Comparison of ENCODE assay signal across 8 cellular contexts in the genomic region with DNA sequence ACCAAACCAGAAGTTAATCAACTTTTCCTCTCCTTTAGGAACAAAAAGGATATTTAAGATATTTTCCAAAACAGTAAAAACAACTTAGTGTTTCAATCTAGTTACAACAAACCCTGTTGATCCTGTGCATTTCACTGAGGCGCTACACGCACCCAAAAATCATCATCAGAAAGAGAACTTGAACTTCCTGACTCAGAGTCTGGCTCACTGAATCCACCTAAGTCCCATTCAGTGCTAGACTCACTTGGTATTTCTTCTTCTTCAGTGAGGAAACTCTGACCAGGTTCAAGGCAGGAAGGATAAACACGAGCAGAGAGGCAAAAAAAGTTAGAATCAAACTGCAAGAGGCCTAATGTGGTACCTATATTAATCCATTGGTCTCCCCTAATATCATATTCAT. TPM values are rescaled to one million over a fixed set of nuclear protein-coding genes. Genes with fewer than 3 reads are reported as not detected.
DNase-seq lines count a peak whose midpoint lies in the region; ATAC-seq, FAIRE-seq and TF ChIP-seq lines count a peak whose summit lies in the region.

No MANE protein-coding gene starts in this region.

- FAIRE-seq in GM12878 (lab: Jason Lieb, UNC) = peak; percentile 13

- no peaks in the 10 kb centered on the region for H4K20me1 ChIP-seq in GM12878 (ENCODE audit: control insufficient read depth, insufficient read depth)

- peaks cover 49% of the 10 kb centered on the region for H3K36me3 Mint-ChIP-seq in nephron progenitor cell (ENCODE audit: low read depth)

- peak overlapping the region; percentile 96 for H3K4me3 Mint-ChIP-seq in nephron progenitor cell

- no peak for DNase-seq in GM06990 (ENCODE audit: extremely low read depth, insufficient read length)
- DNase-seq in NAMALWA (ENCODE audit: low spot score) = peak; percentile 36
- no peak for DNase-seq in GM12878 (ENCODE audit: low read depth, low spot score)
- DNase-seq in nephron progenitor cell = no peak
- DNase-seq in NCI-H2029 (lab: John Stamatoyannopoulos, UW) = no peak

- POLR2A ChIA-PET in GM12878 (lab: Charles Lee) = no interaction called here

- CTCF ChIA-PET in GM12878 (lab: Yijun Ruan, JAX) = no interaction called here

- peak overlapping the region; percentile 40 for H2AFZ ChIP-seq in GM12878 (ENCODE audit: control insufficient read depth, low read depth, low read length)

- TF ChIP-seq CTCF in GM06990 (IDR thresholded peaks at IDR 0.05; ENCODE audit: insufficient read depth, low read length, poor library complexity, severe bottlenecking) (no peak), GM12878 (IDR thresholded peaks at IDR 0.05 in 2 of 3, conservative IDR thresholded peaks at IDR 0.05 in 1 of 3; ENCODE audit: control insufficient read depth in 2 of 3, extremely low read depth in 1 of 3, insufficient read depth in 1 of 3, low read depth in 3 of 3, low read length in 3 of 3) (no peak), nephron progenitor cell (IDR thresholded peaks at IDR 0.05) (no peak)

- ATAC-seq in GM12878 (peak; percentile 10; the same call in 2 of the 3 replicates), GM21447 (IDR thresholded peaks at IDR 0.05; ENCODE audit: unreplicated experiment) (no peak), HG02571 (IDR thresholded peaks at IDR 0.05; ENCODE audit: unreplicated experiment) (no peak), HG03175 (IDR thresholded peaks at IDR 0.05; ENCODE audit: unreplicated experiment) (no peak)

- no TSS peak for BruUV-seq in GM12878 (replicated peaks; lab: Mats Ljungman, UMichigan)

- H3K9me3 ChIP-seq in GM12878 (replicated peaks; ENCODE audit: control insufficient read depth, insufficient read depth, low read length) = no peaks in the 10 kb centered on the region

- SMC1A ChIA-PET in GM12878 (lab: Charles Lee; ENCODE audit: uncharacterized antibody, unreplicated experiment) = no interaction called here

- H3K27ac Mint-ChIP-seq in nephron progenitor cell = no peak overlapping the region

- no peak for TF ChIP-seq RAD21 in GM12878 (IDR thresholded peaks at IDR 0.05; ENCODE audit: insufficient read depth, low read depth, low read length)

- H3K27me3 ChIP-seq in GM06990 (replicated peaks; ENCODE audit: control insufficient read depth, insufficient read depth, low read length) = no peaks in the 10 kb centered on the region
- no peaks in the 10 kb centered on the region for H3K27me3 ChIP-seq in GM12878 (replicated peaks in 1 of 2; ENCODE audit: control insufficient read depth in 2 of 2, insufficient read depth in 2 of 2, low read length in 1 of 2)

- TF ChIP-seq EP300 in GM12878 (IDR thresholded peaks at IDR 0.05; ENCODE audit: borderline replicate concordance in 1 of 2, control insufficient read depth in 1 of 2, low read depth in 2 of 2, low read length in 2 of 2) = no peak

- RAD21 ChIA-PET in GM12878 (lab: Charles Lee; ENCODE audit: unreplicated experiment) = no interaction called here

- H3K9ac ChIP-seq in GM12878 (ENCODE audit: control insufficient read depth, insufficient read depth, low read length) = peak overlapping the region; percentile 24; the same call in 1 of the 2 replicates

- peak overlapping the region; percentile 97 for H3K4me2 ChIP-seq in GM12878 (ENCODE audit: control insufficient read depth, insufficient read depth)

- in situ Hi-C loops in GM12878 (cut with MboI) = loop anchor here (5.0 kb wide), 1 partner anchor 62 kb away; the partner anchor contains the start of gene KBTBD7

- no peak overlapping the region for H3K27ac ChIP-seq in GM12878 (ENCODE audit: control insufficient read depth, insufficient read depth)

- WGBS in GM12878 (ENCODE audit: insufficient coverage, insufficient replicate concordance, low lambda C conversion rate, missing lambda C conversion rate) = 79% methylated on average over 3 of the region's 3 CpGs

- no peaks in the 10 kb centered on the region for H3K36me3 ChIP-seq in GM06990 (ENCODE audit: control insufficient read depth, insufficient read depth, low read length)
- no peaks in the 10 kb centered on the region; a peak in 1 of 4 replicates for H3K36me3 ChIP-seq in GM12878 (ENCODE audit: control insufficient read depth in 2 of 2, insufficient read depth in 2 of 2, low read length in 1 of 2)

- peaks cover 40% of the 10 kb centered on the region for H3K4me1 Mint-ChIP-seq in nephron progenitor cell

- intact Hi-C loops in GM12878 (cut with micrococcal nuclease; ENCODE audit: unreplicated experiment) = loop anchor here (5.0 to 10.0 kb wide), 2 partner anchors 156 to 182 kb away; partner anchors contain the start of gene NAA16

- H3K9me3 Mint-ChIP-seq in nephron progenitor cell = peaks cover 22% of the 10 kb centered on the region

- H3K79me2 ChIP-seq in GM12878 (ENCODE audit: control insufficient read depth, insufficient read depth, low read length) = peaks cover 37% of the 10 kb centered on the region

- no peak for TF ChIP-seq POLR2A in GM12878 (IDR thresholded peaks at IDR 0.05; ENCODE audit: low read depth, low read length)

- H3K27me3 Mint-ChIP-seq in nephron progenitor cell (ENCODE audit: low read depth, poor library complexity) = no peaks in the 10 kb centered on the region

- peaks cover 8% of the 10 kb centered on the region for H3K4me1 ChIP-seq in GM12878 (ENCODE audit: control insufficient read depth, insufficient read depth, low read length)

- peak overlapping the region; percentile 28 for H3K4me3 ChIP-seq in GM06990 (replicated peaks; ENCODE audit: low read depth, low read length)
- H3K4me3 ChIP-seq in GM12878 = peak overlapping the region; percentile 67

TF ChIP-seq in GM12878, 131 proteins besides CTCF, POLR2A, EP300 and RAD21:
- TF ChIP-seq, protein P1, sequence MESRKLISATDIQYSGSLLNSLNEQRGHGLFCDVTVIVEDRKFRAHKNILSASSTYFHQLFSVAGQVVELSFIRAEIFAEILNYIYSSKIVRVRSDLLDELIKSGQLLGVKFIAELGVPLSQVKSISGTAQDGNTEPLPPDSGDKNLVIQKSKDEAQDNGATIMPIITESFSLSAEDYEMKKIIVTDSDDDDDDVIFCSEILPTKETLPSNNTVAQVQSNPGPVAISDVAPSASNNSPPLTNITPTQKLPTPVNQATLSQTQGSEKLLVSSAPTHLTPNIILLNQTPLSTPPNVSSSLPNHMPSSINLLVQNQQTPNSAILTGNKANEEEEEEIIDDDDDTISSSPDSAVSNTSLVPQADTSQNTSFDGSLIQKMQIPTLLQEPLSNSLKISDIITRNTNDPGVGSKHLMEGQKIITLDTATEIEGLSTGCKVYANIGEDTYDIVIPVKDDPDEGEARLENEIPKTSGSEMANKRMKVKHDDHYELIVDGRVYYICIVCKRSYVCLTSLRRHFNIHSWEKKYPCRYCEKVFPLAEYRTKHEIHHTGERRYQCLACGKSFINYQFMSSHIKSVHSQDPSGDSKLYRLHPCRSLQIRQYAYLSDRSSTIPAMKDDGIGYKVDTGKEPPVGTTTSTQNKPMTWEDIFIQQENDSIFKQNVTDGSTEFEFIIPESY (IDR thresholded peaks at IDR 0.05) = peak; percentile 39; the same call in 1 of the 2 replicates
- TF ChIP-seq MEF2B (IDR thresholded peaks at IDR 0.05; ENCODE audit: partially characterized antibody, poor library complexity, severe bottlenecking) (no peak), NBN (IDR thresholded peaks at IDR 0.05) (no peak), CHD1 (IDR thresholded peaks at IDR 0.05; ENCODE audit: low read depth, low read length) (no peak), CEBPB (IDR thresholded peaks at IDR 0.05; ENCODE audit: borderline replicate concordance in 1 of 2, low read depth in 2 of 2, low read length in 2 of 2) (no peak), PBX3 (IDR thresholded peaks at IDR 0.05; ENCODE audit: insufficient replicate concordance, low read depth, low read length) (no peak)
- TF ChIP-seq, protein P2, sequence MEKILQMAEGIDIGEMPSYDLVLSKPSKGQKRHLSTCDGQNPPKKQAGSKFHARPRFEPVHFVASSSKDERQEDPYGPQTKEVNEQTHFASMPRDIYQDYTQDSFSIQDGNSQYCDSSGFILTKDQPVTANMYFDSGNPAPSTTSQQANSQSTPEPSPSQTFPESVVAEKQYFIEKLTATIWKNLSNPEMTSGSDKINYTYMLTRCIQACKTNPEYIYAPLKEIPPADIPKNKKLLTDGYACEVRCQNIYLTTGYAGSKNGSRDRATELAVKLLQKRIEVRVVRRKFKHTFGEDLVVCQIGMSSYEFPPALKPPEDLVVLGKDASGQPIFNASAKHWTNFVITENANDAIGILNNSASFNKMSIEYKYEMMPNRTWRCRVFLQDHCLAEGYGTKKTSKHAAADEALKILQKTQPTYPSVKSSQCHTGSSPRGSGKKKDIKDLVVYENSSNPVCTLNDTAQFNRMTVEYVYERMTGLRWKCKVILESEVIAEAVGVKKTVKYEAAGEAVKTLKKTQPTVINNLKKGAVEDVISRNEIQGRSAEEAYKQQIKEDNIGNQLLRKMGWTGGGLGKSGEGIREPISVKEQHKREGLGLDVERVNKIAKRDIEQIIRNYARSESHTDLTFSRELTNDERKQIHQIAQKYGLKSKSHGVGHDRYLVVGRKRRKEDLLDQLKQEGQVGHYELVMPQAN (conservative IDR thresholded peaks at IDR 0.05) = no peak

RNA-seq across cellular contexts. Expression of gene KBTBD6, which starts 2.2 kb away (rescaled TPM):
- total RNA-seq in GM12878 (2013; cell fraction: nucleolus; rRNA removed) = 5.6 and 6.7 TPM in 2 replicates
- total RNA-seq in GM12878 (2014; rRNA removed) (4.9 and 5.3 TPM in 2 replicates), GM12878 (2014; rRNA removed; fragmentation: Illumina TruSeq; extraction: Trizol) (4.1 and 4.6 TPM in 2 replicates), GM12878 (2021) (4.9 and 5.0 TPM in 2 replicates)
- polyA plus RNA-seq in GM12878 (2011; ENCODE audit: low read depth) = 1.3 TPM
- polyA plus RNA-seq in GM12878 (2011; rRNA removed) (3.6 and 3.7 TPM in 2 replicates), GM12878 (2014; fragmentation: Illumina TruSeq; extraction: Trizol) (3.6 and 4.5 TPM in 2 replicates), GM12878 (2014; fragmentation: Nextera tagmentation; extraction: Ambion mirVana) (1 to 10 TPM; 1.9 to 2.4 TPM), GM12878 (2014; rRNA removed) (3.1 and 3.2 TPM in 2 replicates), GM12878 (2016; fragmentation: Nextera tagmentation; extraction: Ambion mirVana) (1 to 10 TPM; 3.9 to 5.3 TPM)
- 3.4 and 3.5 TPM in 2 replicates for polyA plus RNA-seq in GM12878 (2011; cell fraction: cytosol; rRNA removed)
- 2.0 and 2.5 TPM in 2 replicates for polyA plus RNA-seq in GM12878 (2011; cell fraction: nucleus; rRNA removed)
- polyA plus RNA-seq in GM12878 (2012) = 1.5 and 2.7 TPM in 2 replicates
- polyA minus RNA-seq in GM12878 (2011; rRNA and poly(A)+ RNA removed) = 9.2 and 9.3 TPM in 2 replicates
- 2.4 and 3.0 TPM in 2 replicates for polyA minus RNA-seq in GM12878 (2011; cell fraction: cytosol; rRNA and poly(A)+ RNA removed)
- 4.0 and 6.3 TPM in 2 replicates for polyA minus RNA-seq in GM12878 (2011; cell fraction: nucleus; rRNA and poly(A)+ RNA removed)
